In genomic region chr7:28003408-28003807, GRCh38 we compare ENCODE assay signal across 8 cellular contexts.
"Had no signal": no experiment of that assay in that cellular context is flagged by ENCODE, and none has a peak within 500 bp of the region (broad histone marks: within the 10 kb centered on the region; RNA-seq: fewer than 3 reads in every experiment).

No MANE protein-coding gene starts in this region.

- H3K36me3 ChIP-seq: HAP-1 had no signal

- ATAC-seq: HepG2 had no signal

- DNase-seq: GM23248, GOT3, H7, KBM-7 had no signal

- H3K9ac ChIP-seq: GM23248, KMS-11 had no signal

- H3K4me2 ChIP-seq: KMS-11 had no signal

- H3K9me3 ChIP-seq: HAP-1 had no signal

- H2AFZ ChIP-seq: GM23248 had no signal

- H3K27ac ChIP-seq: GM23248, HL-60, KMS-11 had no signal

- H3K4me3 ChIP-seq: GM23248, HAP-1 had no signal
